8 cellular contexts compared by ENCODE assay signal in the genomic region with DNA sequence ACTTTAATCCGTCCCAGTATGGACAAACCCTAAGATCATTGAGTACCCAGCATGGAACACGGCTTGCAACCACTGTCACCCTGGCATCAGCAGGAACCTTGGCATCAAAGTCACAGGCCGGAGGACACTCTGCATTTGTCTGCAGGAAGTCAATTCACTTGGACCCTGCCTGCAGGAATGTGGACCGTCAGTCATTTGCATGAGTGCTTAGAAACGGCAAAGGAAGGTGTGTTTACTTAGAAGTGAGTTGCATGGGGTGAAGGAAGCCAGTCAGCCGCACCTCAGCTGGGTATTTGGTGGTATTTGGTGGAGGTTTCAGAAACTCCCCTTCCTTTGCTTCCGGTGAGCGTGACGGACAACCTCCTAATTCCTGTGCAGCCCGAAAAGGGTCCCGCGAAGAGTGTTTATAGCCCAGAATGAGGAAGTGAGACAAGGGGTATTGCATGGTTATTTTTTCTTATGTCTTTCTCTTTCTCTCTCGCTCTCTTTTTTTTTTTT. TPM values are rescaled to one million over a fixed set of nuclear protein-coding genes. Genes with fewer than 3 reads are reported as not detected.
DNase-seq lines count a peak whose midpoint lies in the region; ATAC-seq and TF ChIP-seq lines count a peak whose summit lies in the region.

No MANE protein-coding gene starts in this region.

- intact Hi-C loops in MCF 10A (cut with micrococcal nuclease) = no loop called here

- BruUV-seq in MCF 10A (replicated peaks; lab: Mats Ljungman, UMichigan) = no TSS peak

- ATAC-seq in HG03108 (IDR thresholded peaks at IDR 0.05; ENCODE audit: unreplicated experiment) = peak; percentile 79
- peak; percentile 77 for ATAC-seq in esophagus mucosa

- POLR2A ChIA-PET in MCF 10A (lab: Yijun Ruan, JAX) = no interaction called here

- peaks cover 34% of the 10 kb centered on the region for H3K9me3 Mint-ChIP-seq in MCF 10A (ENCODE audit: unreplicated experiment)

- no peaks in the 10 kb centered on the region for H3K4me1 Mint-ChIP-seq in MCF 10A (ENCODE audit: insufficient read depth, unreplicated experiment)

- no peaks in the 10 kb centered on the region for H3K36me3 Mint-ChIP-seq in MCF 10A (ENCODE audit: insufficient read depth, unreplicated experiment)

- peak; percentile 65 for DNase-seq in stimulated activated CD4-positive, alpha-beta T cell treated with anti-CD3 and anti-CD28 coated beads, Interleukin-15, amount 100 ng/mL, for 24 hours
- DNase-seq in stimulated activated CD4-positive, alpha-beta T cell treated with anti-CD3 and anti-CD28 coated beads, Interleukin-4, amount 100 ng/mL, for 4 hours = no peak
- DNase-seq in T-helper 22 cell (ENCODE audit: low read depth) (peak; percentile 56), NCI-H2196 (lab: John Stamatoyannopoulos, UW; ENCODE audit: unreplicated experiment) (no peak), ecto neural progenitor cell (ENCODE audit: low spot score) (no peak), MCF 10A (ENCODE audit: unreplicated experiment) (no peak)

- TF ChIP-seq CTCF in MCF 10A (IDR thresholded peaks at IDR 0.05; ENCODE audit: unreplicated experiment) = no peak

- H3K4me3 Mint-ChIP-seq in MCF 10A (ENCODE audit: unreplicated experiment) = no peak overlapping the region

- H3K27ac Mint-ChIP-seq in MCF 10A (ENCODE audit: low read depth, unreplicated experiment) = no peak overlapping the region

- CTCF ChIA-PET in MCF 10A (lab: Yijun Ruan, JAX) = no interaction called here

- H3K27me3 Mint-ChIP-seq in MCF 10A (ENCODE audit: insufficient read depth, unreplicated experiment) = no peaks in the 10 kb centered on the region

RNA-seq across cellular contexts. Expression of a gene that starts 15.5 kb away (rescaled TPM):
- 0.52 TPM for total RNA-seq in esophagus mucosa
- total RNA-seq in MCF 10A (2022) = not detected in 2 replicates

Comparison
In these comparisons a context has a peak if more than half of its experiments do, and no peak if none do; other contexts are left out.
1. DNase-seq: peak in stimulated activated CD4-positive, alpha-beta T cell treated with anti-CD3 and anti-CD28 coated beads, Interleukin-15, amount 100 ng/mL, for 24 hours (single experiment) and T-helper 22 cell (single experiment); none in stimulated activated CD4-positive, alpha-beta T cell treated with anti-CD3 and anti-CD28 coated beads, Interleukin-4, amount 100 ng/mL, for 4 hours (0 of 2), NCI-H2196 (single experiment), ecto neural progenitor cell (single experiment) and MCF 10A (single experiment).